In the genomic region with DNA sequence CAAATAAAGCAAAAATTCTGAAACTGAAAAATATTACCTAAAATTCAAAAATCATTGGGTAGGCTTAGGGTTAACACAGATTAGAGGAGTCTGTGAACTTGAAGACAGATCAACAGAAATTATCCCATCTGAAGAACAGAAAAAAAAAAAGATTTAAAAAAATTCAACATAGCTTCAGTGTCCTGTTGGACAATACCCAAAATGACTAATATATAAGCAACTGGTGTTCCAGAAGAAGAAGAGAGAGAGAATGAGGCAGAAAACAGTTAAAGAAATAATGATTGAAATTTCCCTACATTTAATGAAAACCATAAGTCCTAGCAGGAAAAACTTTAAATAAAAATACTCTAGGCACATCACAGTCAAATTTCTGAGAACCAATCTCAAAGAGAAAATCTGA, we compare ENCODE assay signal across 12 cellular contexts. TPM values are rescaled to one million over a fixed set of nuclear protein-coding genes. Genes with fewer than 3 reads are reported as not detected.
DNase-seq lines count a peak whose midpoint lies in the region; ATAC-seq and TF ChIP-seq lines count a peak whose summit lies in the region.
"Had no signal": no experiment of that assay in that cellular context is flagged by ENCODE, and none has a peak within 500 bp of the region (broad histone marks: within the 10 kb centered on the region; RNA-seq: fewer than 3 reads in every experiment).

No MANE protein-coding gene starts in this region.

- H3K27me3 ChIP-seq in fibroblast of lung (ENCODE audit: control insufficient read depth, insufficient read depth, low read length) = no peaks in the 10 kb centered on the region

- H3K27ac ChIP-seq in SK-N-MC (peak overlapping the region; percentile 96), fibroblast of lung (ENCODE audit: insufficient read depth, low read length) (no peak overlapping the region), coronary artery (no peak overlapping the region)

- peaks cover 12 to 16% of the 10 kb centered on the region in 2 donors for H3K4me1 Mint-ChIP-seq in natural killer cell
- peaks cover 0 to 3% of the 10 kb centered on the region in 2 donors for H3K4me1 Mint-ChIP-seq in natural killer cell treated with Interleukin-12 subunit alpha and Interleukin-12 subunit beta and Interleukin-15 and Interleukin-18, amount 100 ng/mL, for 72 hours (ENCODE audit: low read depth in 2 of 2)
- no peaks in the 10 kb centered on the region for H3K4me1 Mint-ChIP-seq in stimulated activated effector memory CD8-positive, alpha-beta T cell treated with anti-CD3 and anti-CD28 coated beads, Interleukin-12 subunit alpha, Interleukin-12 subunit beta, amount 100 ng/mL, for 72 hours

- H3K4me2 ChIP-seq in fibroblast of lung (ENCODE audit: extremely low read depth, insufficient read depth, low read length) = no peak overlapping the region
- H3K4me2 ChIP-seq: SK-N-SH had no signal

- no peak for TF ChIP-seq CTCF in natural killer cell (IDR thresholded peaks at IDR 0.05)
- no peak for TF ChIP-seq CTCF in fibroblast of lung (conservative IDR thresholded peaks at IDR 0.05 in 1 of 2, IDR thresholded peaks at IDR 0.05 in 1 of 2; ENCODE audit: low read depth in 1 of 2, low read length in 2 of 2)
- TF ChIP-seq CTCF in coronary artery (IDR thresholded peaks at IDR 0.05) = no peak

- H3K4me1 ChIP-seq in fibroblast of lung (ENCODE audit: control insufficient read depth, extremely low read depth, insufficient read depth, low read length) = no peaks in the 10 kb centered on the region

- H3K9ac ChIP-seq in SK-N-MC (ENCODE audit: insufficient read length) (peak overlapping the region; percentile 52), fibroblast of lung (ENCODE audit: insufficient read depth, low read length) (no peak overlapping the region)
- H3K9ac ChIP-seq: SK-N-SH had no signal

- no peak overlapping the region for H3K4me3 Mint-ChIP-seq in natural killer cell
- no peak overlapping the region for H3K4me3 Mint-ChIP-seq in natural killer cell treated with Interleukin-12 subunit alpha and Interleukin-12 subunit beta and Interleukin-15 and Interleukin-18, amount 100 ng/mL, for 72 hours
- no peak overlapping the region for H3K4me3 Mint-ChIP-seq in stimulated activated effector memory CD8-positive, alpha-beta T cell treated with anti-CD3 and anti-CD28 coated beads, Interleukin-12 subunit alpha, Interleukin-12 subunit beta, amount 100 ng/mL, for 72 hours
- H3K4me3 Mint-ChIP-seq: CD4-positive, alpha-beta T cell had no signal

- H3K36me3 Mint-ChIP-seq in natural killer cell = peaks cover 17% of the 10 kb centered on the region
- peaks cover 20% of the 10 kb centered on the region for H3K36me3 Mint-ChIP-seq in natural killer cell treated with Interleukin-12 subunit alpha and Interleukin-12 subunit beta and Interleukin-15 and Interleukin-18, amount 100 ng/mL, for 72 hours
- peaks cover 86% of the 10 kb centered on the region for H3K36me3 Mint-ChIP-seq in stimulated activated effector memory CD8-positive, alpha-beta T cell treated with anti-CD3 and anti-CD28 coated beads, Interleukin-12 subunit alpha, Interleukin-12 subunit beta, amount 100 ng/mL, for 72 hours

- H3K4me3 ChIP-seq in SK-N-MC (peak overlapping the region; percentile 30; the same call in 1 of the 2 replicates), fibroblast of lung (replicated peaks in 1 of 4; ENCODE audit: control extremely low read depth in 1 of 4, insufficient read depth in 1 of 4, low read depth in 3 of 4, low read length in 4 of 4) (no peak overlapping the region), coronary artery (no peak overlapping the region)

- intact Hi-C loops in natural killer cell (cut with micrococcal nuclease) = no loop called here

- no peaks in the 10 kb centered on the region for H4K20me1 ChIP-seq in fibroblast of lung (ENCODE audit: control insufficient read depth, extremely low read depth, insufficient read depth, low read length)

- H2AFZ ChIP-seq in fibroblast of lung (ENCODE audit: low read length) = no peak overlapping the region

- peak overlapping the region; percentile 42 to 72 for H3K27ac Mint-ChIP-seq in natural killer cell
- H3K27ac Mint-ChIP-seq in natural killer cell treated with Interleukin-12 subunit alpha and Interleukin-12 subunit beta and Interleukin-15 and Interleukin-18, amount 100 ng/mL, for 72 hours = no peak overlapping the region
- H3K27ac Mint-ChIP-seq in stimulated activated effector memory CD8-positive, alpha-beta T cell treated with anti-CD3 and anti-CD28 coated beads, Interleukin-12 subunit alpha, Interleukin-12 subunit beta, amount 100 ng/mL, for 72 hours = peak overlapping the region; percentile 78

- no peaks in the 10 kb centered on the region for H3K27me3 Mint-ChIP-seq in natural killer cell (ENCODE audit: low read depth in 2 of 2)
- H3K27me3 Mint-ChIP-seq in natural killer cell treated with Interleukin-12 subunit alpha and Interleukin-12 subunit beta and Interleukin-15 and Interleukin-18, amount 100 ng/mL, for 72 hours = no peaks in the 10 kb centered on the region
- H3K27me3 Mint-ChIP-seq: CD4-positive, alpha-beta T cell had no signal

- H3K36me3 ChIP-seq in SK-N-MC (ENCODE audit: insufficient read depth, low read length) = peaks cover 45% of the 10 kb centered on the region
- peaks cover 3% of the 10 kb centered on the region for H3K36me3 ChIP-seq in fibroblast of lung (ENCODE audit: control insufficient read depth, insufficient read depth, low read length)

- H3K9me3 ChIP-seq in SK-N-MC (ENCODE audit: low read depth, low read length) (0 out of 2 replicates have a peak, but pooled peaks cover 3% of the 10 kb centered on the region), fibroblast of lung (ENCODE audit: control insufficient read depth, insufficient read depth, low read depth, low read length) (no peaks in the 10 kb centered on the region)
- H3K9me3 ChIP-seq: SK-N-SH had no signal

- no peak for DNase-seq in natural killer cell
- no peak for DNase-seq in natural killer cell treated with Interleukin-12 subunit alpha and Interleukin-12 subunit beta and Interleukin-15 and Interleukin-18, amount 100 ng/mL, for 72 hours (ENCODE audit: low spot score)
- DNase-seq in SK-N-MC (ENCODE audit: low read depth, low spot score) = no peak
- peak; percentile 15 to 20 for DNase-seq in fibroblast of lung (ENCODE audit: low read depth in 2 of 2)
- no peak for DNase-seq in stimulated activated effector memory CD8-positive, alpha-beta T cell treated with anti-CD3 and anti-CD28 coated beads, Interleukin-12 subunit alpha, Interleukin-12 subunit beta, amount 100 ng/mL, for 72 hours (ENCODE audit: low spot score in 2 of 2)
- no peak for DNase-seq in coronary artery (ENCODE audit: low spot score)
- DNase-seq in NCI-H2171 treated with DMSO at 0.1 percent for 48 hours (lab: John Stamatoyannopoulos, UW) = no peak
- no peak for DNase-seq in HK-2 (ENCODE audit: unreplicated experiment)
- DNase-seq: CD4-positive, alpha-beta T cell; NCI-H1436 treated with DMSO at 0.1 percent for 48 hours had no signal

- ATAC-seq in natural killer cell = no peak
- no peak for ATAC-seq in natural killer cell treated with Interleukin-12 subunit alpha and Interleukin-12 subunit beta and Interleukin-15 and Interleukin-18, amount 100 ng/mL, for 72 hours
- ATAC-seq in stimulated activated effector memory CD8-positive, alpha-beta T cell treated with anti-CD3 and anti-CD28 coated beads, Interleukin-12 subunit alpha, Interleukin-12 subunit beta, amount 100 ng/mL, for 72 hours = no peak
- ATAC-seq: Right ventricle myocardium inferior had no signal

- H3K9me3 Mint-ChIP-seq in natural killer cell = no peaks in the 10 kb centered on the region
- no peaks in the 10 kb centered on the region for H3K9me3 Mint-ChIP-seq in natural killer cell treated with Interleukin-12 subunit alpha and Interleukin-12 subunit beta and Interleukin-15 and Interleukin-18, amount 100 ng/mL, for 72 hours
- no peaks in the 10 kb centered on the region for H3K9me3 Mint-ChIP-seq in stimulated activated effector memory CD8-positive, alpha-beta T cell treated with anti-CD3 and anti-CD28 coated beads, Interleukin-12 subunit alpha, Interleukin-12 subunit beta, amount 100 ng/mL, for 72 hours
- H3K9me3 Mint-ChIP-seq: CD4-positive, alpha-beta T cell had no signal

- no peaks in the 10 kb centered on the region for H3K79me2 ChIP-seq in fibroblast of lung (ENCODE audit: control insufficient read depth, insufficient read depth, low read length)

RNA-seq across cellular contexts. Expression of gene TMCO1, which starts 31.5 kb away (rescaled TPM):
- 10 to 100 TPM; 45.4 to 52.6 (median 47.6) TPM for total RNA-seq in natural killer cell
- total RNA-seq in natural killer cell treated with Interleukin-12 subunit alpha and Interleukin-12 subunit beta and Interleukin-15 and Interleukin-18, amount 100 ng/mL, for 72 hours = 100 to 1,000 TPM in 1 of 2 donors, 10 to 100 TPM in 1; 62.6 to 101 TPM
- 66.8 and 70.2 TPM in 2 replicates for total RNA-seq in fibroblast of lung
- 164 and 198 TPM in 2 replicates for polyA plus RNA-seq in fibroblast of lung
- polyA plus RNA-seq in fibroblast of lung (2012) = 146 and 159 TPM in 2 replicates
- 89.7 and 127 TPM in 2 replicates for polyA minus RNA-seq in fibroblast of lung (ENCODE audit: low replicate concordance)

RNA-seq across cellular contexts. Expression of gene ALDH9A1, which starts 38.8 kb away (rescaled TPM):
- 10 to 100 TPM; 38.0 to 57.1 (median 50.3) TPM for total RNA-seq in natural killer cell
- 10 to 100 TPM; 44.0 to 49.2 TPM for total RNA-seq in natural killer cell treated with Interleukin-12 subunit alpha and Interleukin-12 subunit beta and Interleukin-15 and Interleukin-18, amount 100 ng/mL, for 72 hours
- total RNA-seq in fibroblast of lung = 229 and 270 TPM in 2 replicates
- 217 and 223 TPM in 2 replicates for polyA plus RNA-seq in fibroblast of lung
- polyA plus RNA-seq in fibroblast of lung (2012) = 77.7 and 90.2 TPM in 2 replicates
- polyA minus RNA-seq in fibroblast of lung (ENCODE audit: low replicate concordance) = 30.5 and 56.6 TPM in 2 replicates

Comparison
In these comparisons a context has a peak if more than half of its experiments do, and no peak if none do; other contexts are left out.
1. H3K27ac Mint-ChIP-seq: peak in natural killer cell (2 of 2) and stimulated activated effector memory CD8-positive, alpha-beta T cell treated with anti-CD3 and anti-CD28 coated beads, Interleukin-12 subunit alpha, Interleukin-12 subunit beta, amount 100 ng/mL, for 72 hours (single experiment); none in natural killer cell treated with Interleukin-12 subunit alpha and Interleukin-12 subunit beta and Interleukin-15 and Interleukin-18, amount 100 ng/mL, for 72 hours (0 of 2).
2. DNase-seq: peak in fibroblast of lung (2 of 2); none in natural killer cell (single experiment), natural killer cell treated with Interleukin-12 subunit alpha and Interleukin-12 subunit beta and Interleukin-15 and Interleukin-18, amount 100 ng/mL, for 72 hours (single experiment), SK-N-MC (single experiment), stimulated activated effector memory CD8-positive, alpha-beta T cell treated with anti-CD3 and anti-CD28 coated beads, Interleukin-12 subunit alpha, Interleukin-12 subunit beta, amount 100 ng/mL, for 72 hours (0 of 2), coronary artery (single experiment), NCI-H2171 treated with DMSO at 0.1 percent for 48 hours (single experiment) and HK-2 (single experiment).